ENCODE assay signal across 21 cellular contexts in genomic region chr16:86850675-86851074, GRCh38.
"Had no signal": no experiment of that assay in that cellular context is flagged by ENCODE, and none has a peak within 500 bp of the region (broad histone marks: within the 10 kb centered on the region; RNA-seq: fewer than 3 reads in every experiment).

No MANE protein-coding gene starts in this region.

- H3K27ac ChIP-seq: coronary artery, hepatocyte, ovary, right atrium auricular region, sigmoid colon, suprapubic skin, thyroid gland, upper lobe of left lung, uterus had no signal

- ATAC-seq: effector memory CD8-positive, alpha-beta T cell; left lobe of liver had no signal

- H3K9me3 ChIP-seq: ovary, right atrium auricular region, sigmoid colon, suprapubic skin, thyroid gland, upper lobe of left lung, uterus had no signal

- H3K36me3 ChIP-seq: ovary, right atrium auricular region, sigmoid colon, suprapubic skin, thyroid gland, upper lobe of left lung, uterus had no signal

- H3K27me3 ChIP-seq: hepatocyte, ovary, right atrium auricular region, thyroid gland, upper lobe of left lung, uterus had no signal

- DNase-seq: effector memory CD8-positive, alpha-beta T cell; erythroblast; foreskin melanocyte; head of caudate nucleus; islet precursor cell; mammary epithelial cell; natural killer cell; nucleus accumbens; ovary; sigmoid colon; small intestine; stimulated activated CD4-positive, alpha-beta T cell treated with anti-CD3 and anti-CD28 coated beads, Interleukin-2, amount 100 ng/mL, for 48 hours; stimulated activated naive CD4-positive, alpha-beta T cell treated with Interleukin-2 at 50 U/mL for 16 hours; upper lobe of left lung; uterus had no signal

- H3K4me1 ChIP-seq: sigmoid colon, thyroid gland, upper lobe of left lung, uterus had no signal

- H3K4me3 ChIP-seq: coronary artery, hepatocyte, ovary, right atrium auricular region, sigmoid colon, suprapubic skin, thyroid gland, upper lobe of left lung, uterus had no signal
